Comparison of ENCODE assay signal across 24 cellular contexts in the genomic region with DNA sequence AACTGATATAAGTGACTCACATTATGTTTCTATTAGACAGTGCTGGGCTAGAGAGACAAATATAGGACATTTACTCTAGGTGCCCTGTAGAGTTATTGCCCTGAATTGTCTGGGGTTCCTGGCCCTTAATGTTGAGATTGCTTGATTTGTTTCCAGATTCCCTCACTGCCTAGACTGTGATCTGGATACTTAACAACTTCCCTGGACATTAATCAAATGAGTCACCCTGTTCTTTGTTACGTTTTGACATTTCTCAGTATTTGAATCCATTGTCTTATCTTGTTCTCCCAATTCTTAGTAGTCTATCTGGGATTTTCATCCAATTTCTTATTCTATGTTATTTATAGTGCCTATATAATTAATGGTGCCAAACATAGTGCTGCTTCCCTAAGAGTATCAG.
DNase-seq lines count a peak whose midpoint lies in the region; ATAC-seq and TF ChIP-seq lines count a peak whose summit lies in the region.
"Had no signal": no experiment of that assay in that cellular context is flagged by ENCODE, and none has a peak within 500 bp of the region (broad histone marks: within the 10 kb centered on the region; RNA-seq: fewer than 3 reads in every experiment).

No MANE protein-coding gene starts in this region.

- no peak for TF ChIP-seq POLR2A in ovary (IDR thresholded peaks at IDR 0.05)

- DNase-seq in HPDE6-E6E7 (ENCODE audit: extremely low spot score) (peak; percentile 3), epithelial cell of proximal tubule (ENCODE audit: low read depth) (peak; percentile 10), renal cortical epithelial cell (ENCODE audit: low read depth) (peak; percentile 68), NCI-H446 (lab: John Stamatoyannopoulos, UW) (no peak), NCI-H2107 treated with DMSO at 0.1 percent for 48 hours (lab: John Stamatoyannopoulos, UW; ENCODE audit: unreplicated experiment) (no peak), ovary (no peak)
- DNase-seq in central memory CD4-positive, alpha-beta T cell = no peak
- DNase-seq: activated CD4-positive, CD25-positive, alpha-beta regulatory T cell; activated CD8-positive, alpha-beta T cell treated with anti-CD3 and anti-CD28 coated beads for 36 hours; activated naive CD4-positive, alpha-beta T cell treated with anti-CD3 and anti-CD28 coated beads, Interleukin-2, amount 10 ng/mL, durations not matched to agents 7 days and 5 days; activated T-cell treated with anti-CD3 and anti-CD28 coated beads, Interleukin-2, amount 50 U/mL, for 1 hour; aorta; DND-41; HFFc6; Kasumi-1; left lung; NCI-H1417 treated with DMSO at 0.1 percent for 48 hours; NCI-H2171 treated with DMSO at 0.1 percent for 48 hours; NCI-H774; nucleus accumbens; right cardiac atrium had no signal

- 56 to 87% (median 86%) methylated on average over 1 of the region's 1 CpG for WGBS in ovary, 3 donors

- H3K4me3 ChIP-seq in epithelial cell of proximal tubule (ENCODE audit: low read depth, low read length) = no peak overlapping the region
- H3K4me3 ChIP-seq in ovary = no peak overlapping the region
- H3K4me3 ChIP-seq: coronary artery, left lung had no signal

- TF ChIP-seq CTCF in epithelial cell of proximal tubule (conservative IDR thresholded peaks at IDR 0.05; ENCODE audit: low read depth, low read length) = no peak
- no peak for TF ChIP-seq CTCF in ovary (IDR thresholded peaks at IDR 0.05)

- H3K36me3 ChIP-seq in ovary = no peaks in the 10 kb centered on the region
- H3K36me3 ChIP-seq: left lung had no signal

- no peak overlapping the region for H3K27ac ChIP-seq in ovary
- H3K27ac ChIP-seq: coronary artery, left lung had no signal

- intact Hi-C loops in ovary (cut with DNase I) = no loop called here

- no peak for TF ChIP-seq EP300 in ovary (IDR thresholded peaks at IDR 0.05)

- peak; percentile 44 for ATAC-seq in SK-N-SH treated with all-trans-retinoic acid at 6 μM for 48 hours
- ATAC-seq: activated CD8-positive, alpha-beta T cell treated with anti-CD3 and anti-CD28 coated beads for 36 hours; left lung; right cardiac atrium; stimulated activated memory B cell treated with anti-CD40 and anti-IgM and Interleukin-4, amounts not matched to agents 10 μg/mL and 1 μg/mL and 100 μg/mL, for 72 hours had no signal

- no peaks in the 10 kb centered on the region for H3K9me3 ChIP-seq in ovary
- H3K9me3 ChIP-seq: left lung had no signal

- no peaks in the 10 kb centered on the region for H3K4me1 ChIP-seq in ovary (ENCODE audit: insufficient read depth)
- H3K4me1 ChIP-seq: left lung had no signal

- H3K27me3 ChIP-seq in ovary = no peaks in the 10 kb centered on the region
- H3K27me3 ChIP-seq: left lung had no signal

TF ChIP-seq in SK-N-SH treated with all-trans-retinoic acid at 6 μM for 48 hours, 23 proteins besides CTCF, POLR2A, EP300 and RAD21:
- TF ChIP-seq TOX (CRISPR knock-in tag; IDR thresholded peaks at IDR 0.05; ENCODE audit: borderline replicate concordance) = no peak
- TF ChIP-seq ISL1 (CRISPR knock-in tag; IDR thresholded peaks at IDR 0.05) = peak; percentile 66

Comparison
In these comparisons a context has a peak if more than half of its experiments do, and no peak if none do; other contexts are left out.
1. DNase-seq: peak in HPDE6-E6E7 (single experiment), epithelial cell of proximal tubule (single experiment) and renal cortical epithelial cell (single experiment); none in NCI-H446 (0 of 2), central memory CD4-positive, alpha-beta T cell (single experiment), NCI-H2107 treated with DMSO at 0.1 percent for 48 hours (single experiment) and ovary (0 of 5).